8 cellular contexts compared by ENCODE assay signal in genomic region chr12:4320859-4321701, GRCh38. TPM values are rescaled to one million over a fixed set of nuclear protein-coding genes. Genes with fewer than 3 reads are reported as not detected.
DNase-seq lines count a peak whose midpoint lies in the region; ATAC-seq and TF ChIP-seq lines count a peak whose summit lies in the region.

TIGAR (plus strand) TSS chr12:4321213; CDS start chr12:4321272, 59 bp downstream.

- H3K36me3 ChIP-seq in prostate gland (no peaks in the 10 kb centered on the region), urinary bladder (ENCODE audit: insufficient read depth) (no peaks in the 10 kb centered on the region)

- peak within 1 kb of the TSS; percentile 96 for H3K27ac Mint-ChIP-seq in T-helper 17 cell

- H3K27ac ChIP-seq in angular gyrus (ENCODE audit: low read depth, low read length) (peak within 1 kb of the TSS; percentile 77), prostate gland (peak within 1 kb of the TSS; percentile 66 to 72), urinary bladder (ENCODE audit: low read depth) (peak within 1 kb of the TSS; percentile 72)

- no peaks in the 10 kb centered on the region for H3K36me3 Mint-ChIP-seq in T-helper 17 cell (ENCODE audit: low read depth)

- DNase-seq in NCI-H1694 treated with DMSO at 0.1 percent for 48 hours (lab: John Stamatoyannopoulos, UW) (peak; percentile 81), T-helper 17 cell (peak; percentile 87 to 94 (median 90)), left ventricle myocardium superior (peak; percentile 98), prostate gland (ENCODE audit: low spot score) (peak; percentile 91)

- peak within 1 kb of the TSS; percentile 69 to 85 for H3K4me3 ChIP-seq in prostate gland
- H3K4me3 ChIP-seq in urinary bladder (ENCODE audit: low read depth, low read length), result peak within 1 kb of the TSS; percentile 89

- TF ChIP-seq POLR2A in prostate gland (IDR thresholded peaks at IDR 0.05), result peak; percentile 66

- no peaks in the 10 kb centered on the region for H3K4me1 ChIP-seq in prostate gland (replicated peaks)
- H3K4me1 ChIP-seq in urinary bladder (ENCODE audit: insufficient read depth), result no peaks in the 10 kb centered on the region

- TF ChIP-seq CTCF in prostate gland (IDR thresholded peaks at IDR 0.05), result peak in 1 of 4 experiments; percentile 27

- H3K27me3 Mint-ChIP-seq in T-helper 17 cell, result no peaks in the 10 kb centered on the region

- under 1% methylated on average over 32 of the region's 76 CpGs for WGBS in prostate gland
- WGBS in urinary bladder, result under 1% methylated on average over 76 of the region's 76 CpGs

- peaks cover 28% of the 10 kb centered on the region for H3K4me1 Mint-ChIP-seq in T-helper 17 cell

- intact Hi-C loops in left ventricle myocardium superior (cut with micrococcal nuclease) (no loop called here), prostate gland (cut with DNase I) (no loop called here)

- H3K9me3 ChIP-seq in T-helper 17 cell (ENCODE audit: control insufficient read depth, low read length, poor library complexity, severe bottlenecking) (no peaks in the 10 kb centered on the region), prostate gland (no peaks in the 10 kb centered on the region)

- H3K27me3 ChIP-seq in prostate gland (replicated peaks; ENCODE audit: insufficient read depth), result no peaks in the 10 kb centered on the region

- peak within 1 kb of the TSS; percentile 95 for H3K4me3 Mint-ChIP-seq in T-helper 17 cell

- ATAC-seq in GM18499 (IDR thresholded peaks at IDR 0.05; ENCODE audit: insufficient read depth, unreplicated experiment), result peak; percentile 67
- ATAC-seq in HG02938 (IDR thresholded peaks at IDR 0.05; ENCODE audit: unreplicated experiment), result peak; percentile 93
- peak; percentile 97 for ATAC-seq in T-helper 17 cell
- ATAC-seq in left ventricle myocardium superior, result peak; percentile 100

RNA-seq across cellular contexts. Expression of gene TIGAR, which starts in this region (rescaled TPM):
- 10 to 100 TPM in 1 of 2 donors, 1 to 10 TPM in 1; 7.8 to 10.7 TPM for total RNA-seq in T-helper 17 cell
- 14.4 TPM for total RNA-seq in left ventricle myocardium superior
- total RNA-seq in prostate gland, result 1 to 10 TPM; 1.9 to 6.6 TPM
- 3.6 TPM for total RNA-seq in urinary bladder
- polyA plus RNA-seq in urinary bladder, result 5.8 TPM

Comparison
In these comparisons a context has a peak if more than half of its experiments do, and no peak if none do; other contexts are left out.
1. Peak in every context shown above with its lines: DNase-seq, ATAC-seq, H3K4me3 ChIP-seq and H3K27ac ChIP-seq.